Comparison of ENCODE assay signal across 1 cellular context in genomic region chr17:45098869-45099616, GRCh38.
TF ChIP-seq lines count a peak whose summit lies in the region.

No MANE protein-coding gene starts in this region.

TF ChIP-seq in HepG2, 621 proteins besides CTCF, POLR2A, EP300 and RAD21 (continued from another document and continues in another):
- TF ChIP-seq CBX5 (CRISPR knock-in tag; IDR thresholded peaks at IDR 0.05; ENCODE audit: borderline replicate concordance) (peak; percentile 46; the same call in 1 of the 2 replicates), RBFOX2 (IDR thresholded peaks at IDR 0.05; ENCODE audit: low read depth, low read length) (no peak), ZNF563 (CRISPR knock-in tag; IDR thresholded peaks at IDR 0.05) (no peak), LCORL (IDR thresholded peaks at IDR 0.05) (no peak), LCORL (CRISPR knock-in tag; IDR thresholded peaks at IDR 0.05) (no peak), ZKSCAN5 (CRISPR knock-in tag; IDR thresholded peaks at IDR 0.05) (no peak), PCBP1 (IDR thresholded peaks at IDR 0.05; ENCODE audit: borderline replicate concordance, low read depth, low read length) (no peak), ZNF407 (CRISPR knock-in tag; IDR thresholded peaks at IDR 0.05; ENCODE audit: not compliant biosample characterization) (no peak), ZNF205 (CRISPR knock-in tag; IDR thresholded peaks at IDR 0.05) (no peak), ZNF30 (CRISPR knock-in tag; IDR thresholded peaks at IDR 0.05) (no peak), ZC3H13 (CRISPR knock-in tag; IDR thresholded peaks at IDR 0.05) (no peak), GATAD2A (CRISPR knock-in tag; IDR thresholded peaks at IDR 0.05) (peak; percentile 45; the same call in 1 of the 2 replicates), PATZ1 (CRISPR knock-in tag; IDR thresholded peaks at IDR 0.05) (peak; percentile 64), HOXD1 (CRISPR knock-in tag; IDR thresholded peaks at IDR 0.05) (no peak), MLX (CRISPR knock-in tag; IDR thresholded peaks at IDR 0.05) (no peak), KDM4B (CRISPR knock-in tag; IDR thresholded peaks at IDR 0.05) (no peak), SP5 (CRISPR knock-in tag; IDR thresholded peaks at IDR 0.05; ENCODE audit: borderline replicate concordance, low read depth) (no peak), BRD4 (CRISPR knock-in tag; IDR thresholded peaks at IDR 0.05) (no peak), SCMH1 (CRISPR knock-in tag; IDR thresholded peaks at IDR 0.05; ENCODE audit: borderline replicate concordance) (no peak), ZNF720 (CRISPR knock-in tag; IDR thresholded peaks at IDR 0.05) (no peak), ETV5 (CRISPR knock-in tag; IDR thresholded peaks at IDR 0.05; ENCODE audit: borderline replicate concordance) (peak; percentile 17), MXD4 (CRISPR knock-in tag; IDR thresholded peaks at IDR 0.05) (no peak), ZNF619 (CRISPR knock-in tag; IDR thresholded peaks at IDR 0.05) (0 out of 2 replicates have a peak, but pooled peaks have one; percentile 56), ZNF274 (CRISPR knock-in tag; IDR thresholded peaks at IDR 0.05) (0 out of 2 replicates have a peak, but pooled peaks have one; percentile 44), CHD4 (IDR thresholded peaks at IDR 0.05; ENCODE audit: borderline replicate concordance, low read length) (no peak), KDM2A (CRISPR knock-in tag; IDR thresholded peaks at IDR 0.05; ENCODE audit: borderline replicate concordance, low read depth) (peak; percentile 33; the same call in 1 of the 2 replicates), FOSL2 (CRISPR knock-in tag; IDR thresholded peaks at IDR 0.05) (peak; percentile 60), RBM22 (optimal IDR thresholded peaks at IDR 0.05; ENCODE audit: low read length) (peak; percentile 55), MYPOP (CRISPR knock-in tag; IDR thresholded peaks at IDR 0.05) (no peak)
- TF ChIP-seq, protein P1, sequence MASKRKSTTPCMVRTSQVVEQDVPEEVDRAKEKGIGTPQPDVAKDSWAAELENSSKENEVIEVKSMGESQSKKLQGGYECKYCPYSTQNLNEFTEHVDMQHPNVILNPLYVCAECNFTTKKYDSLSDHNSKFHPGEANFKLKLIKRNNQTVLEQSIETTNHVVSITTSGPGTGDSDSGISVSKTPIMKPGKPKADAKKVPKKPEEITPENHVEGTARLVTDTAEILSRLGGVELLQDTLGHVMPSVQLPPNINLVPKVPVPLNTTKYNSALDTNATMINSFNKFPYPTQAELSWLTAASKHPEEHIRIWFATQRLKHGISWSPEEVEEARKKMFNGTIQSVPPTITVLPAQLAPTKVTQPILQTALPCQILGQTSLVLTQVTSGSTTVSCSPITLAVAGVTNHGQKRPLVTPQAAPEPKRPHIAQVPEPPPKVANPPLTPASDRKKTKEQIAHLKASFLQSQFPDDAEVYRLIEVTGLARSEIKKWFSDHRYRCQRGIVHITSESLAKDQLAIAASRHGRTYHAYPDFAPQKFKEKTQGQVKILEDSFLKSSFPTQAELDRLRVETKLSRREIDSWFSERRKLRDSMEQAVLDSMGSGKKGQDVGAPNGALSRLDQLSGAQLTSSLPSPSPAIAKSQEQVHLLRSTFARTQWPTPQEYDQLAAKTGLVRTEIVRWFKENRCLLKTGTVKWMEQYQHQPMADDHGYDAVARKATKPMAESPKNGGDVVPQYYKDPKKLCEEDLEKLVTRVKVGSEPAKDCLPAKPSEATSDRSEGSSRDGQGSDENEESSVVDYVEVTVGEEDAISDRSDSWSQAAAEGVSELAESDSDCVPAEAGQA (IDR thresholded peaks at IDR 0.05; ENCODE audit: low read depth), result no peak
- TF ChIP-seq, protein P1 (CRISPR knock-in tag; IDR thresholded peaks at IDR 0.05; ENCODE audit: borderline replicate concordance), result no peak
- TF ChIP-seq, protein P2, sequence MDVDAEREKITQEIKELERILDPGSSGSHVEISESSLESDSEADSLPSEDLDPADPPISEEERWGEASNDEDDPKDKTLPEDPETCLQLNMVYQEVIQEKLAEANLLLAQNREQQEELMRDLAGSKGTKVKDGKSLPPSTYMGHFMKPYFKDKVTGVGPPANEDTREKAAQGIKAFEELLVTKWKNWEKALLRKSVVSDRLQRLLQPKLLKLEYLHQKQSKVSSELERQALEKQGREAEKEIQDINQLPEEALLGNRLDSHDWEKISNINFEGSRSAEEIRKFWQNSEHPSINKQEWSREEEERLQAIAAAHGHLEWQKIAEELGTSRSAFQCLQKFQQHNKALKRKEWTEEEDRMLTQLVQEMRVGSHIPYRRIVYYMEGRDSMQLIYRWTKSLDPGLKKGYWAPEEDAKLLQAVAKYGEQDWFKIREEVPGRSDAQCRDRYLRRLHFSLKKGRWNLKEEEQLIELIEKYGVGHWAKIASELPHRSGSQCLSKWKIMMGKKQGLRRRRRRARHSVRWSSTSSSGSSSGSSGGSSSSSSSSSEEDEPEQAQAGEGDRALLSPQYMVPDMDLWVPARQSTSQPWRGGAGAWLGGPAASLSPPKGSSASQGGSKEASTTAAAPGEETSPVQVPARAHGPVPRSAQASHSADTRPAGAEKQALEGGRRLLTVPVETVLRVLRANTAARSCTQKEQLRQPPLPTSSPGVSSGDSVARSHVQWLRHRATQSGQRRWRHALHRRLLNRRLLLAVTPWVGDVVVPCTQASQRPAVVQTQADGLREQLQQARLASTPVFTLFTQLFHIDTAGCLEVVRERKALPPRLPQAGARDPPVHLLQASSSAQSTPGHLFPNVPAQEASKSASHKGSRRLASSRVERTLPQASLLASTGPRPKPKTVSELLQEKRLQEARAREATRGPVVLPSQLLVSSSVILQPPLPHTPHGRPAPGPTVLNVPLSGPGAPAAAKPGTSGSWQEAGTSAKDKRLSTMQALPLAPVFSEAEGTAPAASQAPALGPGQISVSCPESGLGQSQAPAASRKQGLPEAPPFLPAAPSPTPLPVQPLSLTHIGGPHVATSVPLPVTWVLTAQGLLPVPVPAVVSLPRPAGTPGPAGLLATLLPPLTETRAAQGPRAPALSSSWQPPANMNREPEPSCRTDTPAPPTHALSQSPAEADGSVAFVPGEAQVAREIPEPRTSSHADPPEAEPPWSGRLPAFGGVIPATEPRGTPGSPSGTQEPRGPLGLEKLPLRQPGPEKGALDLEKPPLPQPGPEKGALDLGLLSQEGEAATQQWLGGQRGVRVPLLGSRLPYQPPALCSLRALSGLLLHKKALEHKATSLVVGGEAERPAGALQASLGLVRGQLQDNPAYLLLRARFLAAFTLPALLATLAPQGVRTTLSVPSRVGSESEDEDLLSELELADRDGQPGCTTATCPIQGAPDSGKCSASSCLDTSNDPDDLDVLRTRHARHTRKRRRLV (CRISPR knock-in tag; IDR thresholded peaks at IDR 0.05), result no peak
- TF ChIP-seq, protein P3, sequence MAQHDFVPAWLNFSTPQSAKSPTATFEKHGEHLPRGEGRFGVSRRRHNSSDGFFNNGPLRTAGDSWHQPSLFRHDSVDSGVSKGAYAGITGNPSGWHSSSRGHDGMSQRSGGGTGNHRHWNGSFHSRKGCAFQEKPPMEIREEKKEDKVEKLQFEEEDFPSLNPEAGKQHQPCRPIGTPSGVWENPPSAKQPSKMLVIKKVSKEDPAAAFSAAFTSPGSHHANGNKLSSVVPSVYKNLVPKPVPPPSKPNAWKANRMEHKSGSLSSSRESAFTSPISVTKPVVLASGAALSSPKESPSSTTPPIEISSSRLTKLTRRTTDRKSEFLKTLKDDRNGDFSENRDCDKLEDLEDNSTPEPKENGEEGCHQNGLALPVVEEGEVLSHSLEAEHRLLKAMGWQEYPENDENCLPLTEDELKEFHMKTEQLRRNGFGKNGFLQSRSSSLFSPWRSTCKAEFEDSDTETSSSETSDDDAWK (CRISPR knock-in tag; IDR thresholded peaks at IDR 0.05), result no peak
